ENCODE assay signal across 18 cellular contexts in genomic region chr9:95495988-95496387, GRCh38. TPM values are rescaled to one million over a fixed set of nuclear protein-coding genes. Genes with fewer than 3 reads are reported as not detected.
DNase-seq lines count a peak whose midpoint lies in the region; ATAC-seq and TF ChIP-seq lines count a peak whose summit lies in the region.
"Had no signal": no experiment of that assay in that cellular context is flagged by ENCODE, and none has a peak within 500 bp of the region (broad histone marks: within the 10 kb centered on the region; RNA-seq: fewer than 3 reads in every experiment).

No MANE protein-coding gene starts in this region.

- H3K9me3 Mint-ChIP-seq in endodermal cell = no peaks in the 10 kb centered on the region
- H3K9me3 Mint-ChIP-seq: activated T-helper 1 cell treated with anti-CD3 and anti-CD28 coated beads, Interleukin-12 subunit alpha, Interleukin-12 subunit beta, Interleukin-2, Interleukin-4 antibody, amounts not matched to agents 30 ng/mL and 10 ng/mL and 1 ng/mL, durations not matched to agents 14 hours and 24 hours and 36 hours had no signal

- no peaks in the 10 kb centered on the region for H3K9me3 ChIP-seq in endodermal cell (ENCODE audit: control insufficient read depth, low read length)
- no peaks in the 10 kb centered on the region for H3K9me3 ChIP-seq in mucosa of descending colon
- no peaks in the 10 kb centered on the region for H3K9me3 ChIP-seq in BE2C
- H3K9me3 ChIP-seq: left lung, right atrium auricular region had no signal

- H3K4me3 Mint-ChIP-seq in endodermal cell = no peak overlapping the region
- H3K4me3 Mint-ChIP-seq: activated T-helper 1 cell treated with anti-CD3 and anti-CD28 coated beads, Interleukin-12 subunit alpha, Interleukin-12 subunit beta, Interleukin-2, Interleukin-4 antibody, amounts not matched to agents 30 ng/mL and 10 ng/mL and 1 ng/mL, durations not matched to agents 14 hours and 24 hours and 36 hours had no signal

- H3K4me1 ChIP-seq in endodermal cell (ENCODE audit: control insufficient read depth, insufficient read depth, low read length) = peaks cover 4% of the 10 kb centered on the region
- peaks cover 9% of the 10 kb centered on the region for H3K4me1 ChIP-seq in mucosa of descending colon (ENCODE audit: low read depth)
- peaks cover 9% of the 10 kb centered on the region for H3K4me1 ChIP-seq in BE2C

- H3K27ac ChIP-seq in endodermal cell (ENCODE audit: low read depth, low read length) = peak overlapping the region; percentile 95
- H3K27ac ChIP-seq: coronary artery, left lung, right atrium auricular region had no signal

- H3K36me3 ChIP-seq in endodermal cell (ENCODE audit: control insufficient read depth, insufficient read depth, low read length) = peaks cover 9% of the 10 kb centered on the region
- H3K36me3 ChIP-seq in mucosa of descending colon (ENCODE audit: low read depth) = no peaks in the 10 kb centered on the region
- peaks cover 3% of the 10 kb centered on the region; the same call in 1 of the 2 replicates for H3K36me3 ChIP-seq in BE2C
- H3K36me3 ChIP-seq: left lung, right atrium auricular region had no signal

- peaks cover 24% of the 10 kb centered on the region for H3K27me3 Mint-ChIP-seq in endodermal cell (ENCODE audit: insufficient read depth)

- no peak overlapping the region for H3K27ac Mint-ChIP-seq in endodermal cell
- H3K27ac Mint-ChIP-seq: activated T-helper 1 cell treated with anti-CD3 and anti-CD28 coated beads, Interleukin-12 subunit alpha, Interleukin-12 subunit beta, Interleukin-2, Interleukin-4 antibody, amounts not matched to agents 30 ng/mL and 10 ng/mL and 1 ng/mL, durations not matched to agents 14 hours and 24 hours and 36 hours had no signal

- 54 to 60% methylated on average over 8 to 13 of the region's 13 CpGs for WGBS in endodermal cell (ENCODE audit: insufficient coverage in 1 of 2, insufficient read length in 1 of 2), 2 experiments

- intact Hi-C loops in mucosa of descending colon (cut with DNase I, micrococcal nuclease) = no loop called here

- peak; percentile 20 for DNase-seq in NCI-H1436 (lab: John Stamatoyannopoulos, UW)
- DNase-seq in NCI-H1436 treated with DMSO at 0.1 percent for 48 hours (lab: John Stamatoyannopoulos, UW) = no peak
- peak; percentile 58 for DNase-seq in NCI-H524 treated with DMSO at 0.1 percent for 48 hours (lab: John Stamatoyannopoulos, UW)
- DNase-seq in endodermal cell = no peak
- peak; percentile 49 for DNase-seq in retina
- DNase-seq in mucosa of descending colon = no peak
- DNase-seq in BE2C = no peak
- DNase-seq: activated CD4-positive, alpha-beta T cell treated with anti-CD3 and anti-CD28 coated beads for 4 hours; amniotic stem cell; COR-L47; hippocampal formation; left lung; NCI-H1048; stimulated activated CD4-positive, alpha-beta T cell treated with anti-CD3 and anti-CD28 coated beads, Interleukin-2, amount 100 ng/mL, for 24 hours had no signal

- no peak for TF ChIP-seq CTCF in endodermal cell (conservative IDR thresholded peaks at IDR 0.05)
- TF ChIP-seq CTCF in mucosa of descending colon (IDR thresholded peaks at IDR 0.05) = no peak
- no peak for TF ChIP-seq CTCF in BE2C (IDR thresholded peaks at IDR 0.05; ENCODE audit: low read depth, low read length)

- H3K27me3 ChIP-seq in endodermal cell (ENCODE audit: control insufficient read depth, insufficient read depth, low read length, poor library complexity, severe bottlenecking) (no peaks in the 10 kb centered on the region), BE2C (no peaks in the 10 kb centered on the region)
- H3K27me3 ChIP-seq: right atrium auricular region had no signal

- no peak overlapping the region for H3K9ac ChIP-seq in endodermal cell (ENCODE audit: extremely low read depth, low read length, poor library complexity, severe bottlenecking)

- ATAC-seq in mucosa of descending colon (no peak), GM19467 (IDR thresholded peaks at IDR 0.05; ENCODE audit: unreplicated experiment) (no peak)
- ATAC-seq: left lung had no signal

- H3K36me3 Mint-ChIP-seq in endodermal cell (ENCODE audit: low read depth) = peaks cover 12% of the 10 kb centered on the region

- no peak overlapping the region for H3K4me3 ChIP-seq in endodermal cell (ENCODE audit: low read length)
- no peak overlapping the region for H3K4me3 ChIP-seq in mucosa of descending colon
- H3K4me3 ChIP-seq in BE2C (ENCODE audit: low read depth, low read length) = no peak overlapping the region
- H3K4me3 ChIP-seq: coronary artery, left lung, right atrium auricular region had no signal

- peaks cover 43% of the 10 kb centered on the region for H3K4me1 Mint-ChIP-seq in endodermal cell

RNA-seq across cellular contexts. Expression of gene PTCH1, which starts 20.8 kb away (rescaled TPM):
- 10 to 100 TPM; 26.0 to 32.9 TPM for total RNA-seq in endodermal cell
- polyA plus RNA-seq in endodermal cell (2013, experiment 1 of 2) = 21.0 TPM
- 18.5 TPM for polyA plus RNA-seq in endodermal cell (2013, experiment 2 of 2)
- total RNA-seq in mucosa of descending colon = 10 to 100 TPM; 11.9 to 38.1 (median 32.1) TPM
- 39.6 TPM for polyA plus RNA-seq in BE2C (2012; ENCODE audit: insufficient read depth, insufficient read length, low read depth)

Comparison
In these comparisons a context has a peak if more than half of its experiments do, and no peak if none do; other contexts are left out.
1. DNase-seq: peak in NCI-H1436 (single experiment), NCI-H524 treated with DMSO at 0.1 percent for 48 hours (single experiment) and retina (single experiment); none in NCI-H1436 treated with DMSO at 0.1 percent for 48 hours (single experiment), endodermal cell (single experiment), mucosa of descending colon (0 of 3) and BE2C (single experiment).